Comparison of ENCODE assay signal across 8 cellular contexts in the genomic region with DNA sequence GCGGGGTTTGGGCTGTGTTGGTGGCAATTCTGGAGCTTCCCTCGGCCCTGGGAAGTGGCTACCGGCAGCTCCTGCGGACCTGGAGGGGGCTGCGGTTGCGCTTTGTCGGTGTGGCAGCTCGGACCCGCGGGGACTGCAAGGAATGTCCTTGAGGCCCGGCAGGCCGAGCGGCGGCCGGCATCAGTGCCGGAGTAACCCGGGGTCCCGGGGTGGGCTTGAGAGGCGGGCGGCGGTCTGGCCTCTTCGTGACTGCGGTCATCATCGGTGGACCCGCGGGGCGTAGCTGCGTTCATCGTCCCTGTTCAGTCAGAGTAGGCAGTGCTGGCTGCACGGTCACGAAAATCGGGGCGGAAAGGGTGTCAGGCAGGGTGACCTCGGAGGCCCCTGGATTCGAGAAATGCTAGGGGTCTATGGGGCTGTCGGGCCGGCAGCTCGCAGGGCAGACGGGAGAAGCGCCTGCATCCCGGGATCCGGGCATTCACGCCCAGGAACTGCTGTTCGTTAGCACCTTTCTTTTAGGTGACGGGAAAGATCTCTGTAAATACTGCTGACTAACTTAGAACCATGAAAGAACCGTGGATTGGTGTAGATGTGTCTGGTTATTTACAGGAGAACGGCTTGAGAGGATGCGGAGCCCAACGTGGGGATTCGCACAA. TPM values are rescaled to one million over a fixed set of nuclear protein-coding genes. Genes with fewer than 3 reads are reported as not detected.
DNase-seq lines count a peak whose midpoint lies in the region; ATAC-seq and TF ChIP-seq lines count a peak whose summit lies in the region.

No MANE protein-coding gene starts in this region.

- peak; percentile 13 for DNase-seq in MG63
- peak; percentile 40 for DNase-seq in activated naive CD8-positive, alpha-beta T cell treated with anti-CD3 and anti-CD28 coated beads, Interleukin-2, amount 50 U/mL, for 24 hours
- DNase-seq in right atrium auricular region (ENCODE audit: low spot score), result peak; percentile 63
- no peak for DNase-seq in sciatic nerve (ENCODE audit: low spot score)
- no peak for DNase-seq in NCI-H524 treated with DMSO at 0.1 percent for 48 hours (lab: John Stamatoyannopoulos, UW)
- no peak for DNase-seq in NCI-H345 (lab: John Stamatoyannopoulos, UW)

- H3K27me3 Mint-ChIP-seq in activated naive CD8-positive, alpha-beta T cell treated with anti-CD3 and anti-CD28 coated beads, Interleukin-2, amount 50 U/mL, for 24 hours, result no peaks in the 10 kb centered on the region

- no peak overlapping the region for H3K27ac Mint-ChIP-seq in activated naive CD8-positive, alpha-beta T cell treated with anti-CD3 and anti-CD28 coated beads, Interleukin-2, amount 50 U/mL, for 24 hours

- peaks cover 18% of the 10 kb centered on the region for H3K36me3 Mint-ChIP-seq in activated naive CD8-positive, alpha-beta T cell treated with anti-CD3 and anti-CD28 coated beads, Interleukin-2, amount 50 U/mL, for 24 hours (ENCODE audit: low read depth)

- H3K36me3 ChIP-seq in ACC112 (ENCODE audit: insufficient read depth, low read length), result no peaks in the 10 kb centered on the region
- H3K36me3 ChIP-seq in MG63, result peaks cover 2% of the 10 kb centered on the region
- H3K36me3 ChIP-seq in right atrium auricular region, result no peaks in the 10 kb centered on the region

- no peaks in the 10 kb centered on the region for H3K9me3 Mint-ChIP-seq in activated naive CD8-positive, alpha-beta T cell treated with anti-CD3 and anti-CD28 coated beads, Interleukin-2, amount 50 U/mL, for 24 hours

- H2AFZ ChIP-seq in ACC112 (ENCODE audit: low read length, unreplicated experiment), result peak overlapping the region; percentile 45

- H3K27ac ChIP-seq in ACC112 (ENCODE audit: low read depth, low read length) (peak overlapping the region; percentile 46; the same call in 1 of the 2 replicates), right atrium auricular region (peak overlapping the region; percentile 88 to 96)

- H3K27me3 ChIP-seq in ACC112 (ENCODE audit: insufficient read depth, low read length) (no peaks in the 10 kb centered on the region), MG63 (no peaks in the 10 kb centered on the region), right atrium auricular region (no peaks in the 10 kb centered on the region)

- no peaks in the 10 kb centered on the region for H3K9me3 ChIP-seq in MG63
- H3K9me3 ChIP-seq in right atrium auricular region, result no peaks in the 10 kb centered on the region

- H3K4me1 ChIP-seq in ACC112 (ENCODE audit: control insufficient read depth, insufficient read depth, low read length, unreplicated experiment) (peaks cover 24% of the 10 kb centered on the region), right atrium auricular region (peaks cover 0 to 16% of the 10 kb centered on the region in 2 donors)

- intact Hi-C loops in sciatic nerve (cut with DNase I), result no loop called here

- peak overlapping the region; percentile 98 for H3K4me3 ChIP-seq in ACC112 (ENCODE audit: low read depth, low read length)
- peak overlapping the region; percentile 79 for H3K4me3 ChIP-seq in MG63
- peak overlapping the region; percentile 86 to 97 for H3K4me3 ChIP-seq in right atrium auricular region

- H3K79me2 ChIP-seq in ACC112 (ENCODE audit: control insufficient read depth, insufficient read depth, low read length, unreplicated experiment), result peaks cover 49% of the 10 kb centered on the region

- no peak for TF ChIP-seq CTCF in right atrium auricular region (IDR thresholded peaks at IDR 0.05)

- peak; percentile 2 for ATAC-seq in GM19023 (IDR thresholded peaks at IDR 0.05; ENCODE audit: unreplicated experiment)
- no peak for ATAC-seq in activated naive CD8-positive, alpha-beta T cell treated with anti-CD3 and anti-CD28 coated beads, Interleukin-2, amount 50 U/mL, for 24 hours
- ATAC-seq in sciatic nerve, result peak; percentile 9

- peaks cover 38% of the 10 kb centered on the region for H3K4me1 Mint-ChIP-seq in activated naive CD8-positive, alpha-beta T cell treated with anti-CD3 and anti-CD28 coated beads, Interleukin-2, amount 50 U/mL, for 24 hours

- no peak overlapping the region for H3K4me3 Mint-ChIP-seq in activated naive CD8-positive, alpha-beta T cell treated with anti-CD3 and anti-CD28 coated beads, Interleukin-2, amount 50 U/mL, for 24 hours

RNA-seq across cellular contexts. Expression of gene HMGCR, which starts 0.5 kb away (rescaled TPM):
- 21.5 and 27.4 TPM in 2 replicates for total RNA-seq in MG63 (2014; rRNA removed; shearing (Covaris generic); ENCODE audit: low replicate concordance)
- total RNA-seq in right atrium auricular region, result 1 to 10 TPM; 5.9 to 7.4 TPM
- 73.0 TPM for total RNA-seq in sciatic nerve

Comparison
In these comparisons a context has a peak if more than half of its experiments do, and no peak if none do; other contexts are left out.
1. DNase-seq: peak in MG63 (single experiment), activated naive CD8-positive, alpha-beta T cell treated with anti-CD3 and anti-CD28 coated beads, Interleukin-2, amount 50 U/mL, for 24 hours (single experiment) and right atrium auricular region (single experiment); none in sciatic nerve (single experiment), NCI-H524 treated with DMSO at 0.1 percent for 48 hours (single experiment) and NCI-H345 (single experiment).
2. Peak in every context shown above with its lines, with median percentiles within 50 percentile points of each other: H3K4me3 ChIP-seq.